Comparison of ENCODE assay signal across 10 cellular contexts in the genomic region with DNA sequence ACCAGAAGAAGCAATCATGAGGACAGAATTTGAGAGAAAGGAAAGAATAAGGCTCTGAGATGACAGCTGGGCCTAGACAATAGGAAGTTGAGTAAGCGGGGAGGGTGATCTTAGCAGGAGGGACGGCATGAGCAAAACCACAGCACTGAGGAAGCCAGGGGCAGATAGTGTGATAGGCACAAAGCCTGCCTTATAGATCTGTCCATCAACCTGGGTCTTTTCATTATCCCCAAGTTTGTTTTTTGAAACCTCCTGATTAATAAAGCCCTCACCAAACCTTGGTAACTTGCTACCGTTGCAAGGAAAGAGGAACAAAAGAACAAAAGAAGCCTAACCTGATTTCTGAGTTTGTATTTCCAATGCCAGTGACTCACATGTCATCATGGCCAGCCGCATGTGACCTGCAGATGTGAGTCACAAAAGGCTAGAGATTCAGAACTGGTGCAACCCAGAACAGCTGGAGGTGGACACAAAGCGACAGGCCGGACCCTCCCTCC. TPM values are rescaled to one million over a fixed set of nuclear protein-coding genes. Genes with fewer than 3 reads are reported as not detected.
DNase-seq lines count a peak whose midpoint lies in the region; ATAC-seq and TF ChIP-seq lines count a peak whose summit lies in the region.
"Had no signal": no experiment of that assay in that cellular context is flagged by ENCODE, and none has a peak within 500 bp of the region (broad histone marks: within the 10 kb centered on the region; RNA-seq: fewer than 3 reads in every experiment).

No MANE protein-coding gene starts in this region.

- TF ChIP-seq POLR2A in gastrocnemius medialis (IDR thresholded peaks at IDR 0.05), result peak; percentile 36 to 45

- ATAC-seq in GM21576 (IDR thresholded peaks at IDR 0.05; ENCODE audit: unreplicated experiment), result peak; percentile 47
- ATAC-seq in foreskin keratinocyte, result peak; percentile 92
- peak; percentile 90 to 93 for ATAC-seq in gastrocnemius medialis
- no peak for ATAC-seq in HG02759 (IDR thresholded peaks at IDR 0.05; ENCODE audit: unreplicated experiment)

- H3K27me3 ChIP-seq in foreskin keratinocyte (no peaks in the 10 kb centered on the region), gastrocnemius medialis (no peaks in the 10 kb centered on the region), Karpas-422 (ENCODE audit: low read length) (no peaks in the 10 kb centered on the region)

- POLR2A ChIA-PET in RWPE1 (lab: Yijun Ruan, JAX; ENCODE audit: low non-redundant PET), result no interaction called here

- intact Hi-C loops in gastrocnemius medialis (cut with DNase I; ENCODE audit: low total_unique reads), result loop anchor here (5.0 kb wide), 2 partner anchors 472 to 573 kb away; no protein-coding TSS in a partner anchor

- H3K4me1 ChIP-seq in foreskin keratinocyte (peaks cover 8% of the 10 kb centered on the region), gastrocnemius medialis (peaks cover 13 to 45% of the 10 kb centered on the region in 2 donors), Karpas-422 (ENCODE audit: low read length) (no peaks in the 10 kb centered on the region)

- no peaks in the 10 kb centered on the region for H3K9me3 ChIP-seq in gastrocnemius medialis
- no peaks in the 10 kb centered on the region for H3K9me3 ChIP-seq in Karpas-422 (ENCODE audit: low read length)

- H3K4me2 ChIP-seq in Karpas-422 (ENCODE audit: low read depth, low read length, poor library complexity, severe bottlenecking), result no peak overlapping the region

- CTCF ChIA-PET in RWPE1 (lab: Yijun Ruan, JAX), result no interaction called here

- no peaks in the 10 kb centered on the region for H3K36me3 ChIP-seq in gastrocnemius medialis
- H3K36me3 ChIP-seq in Karpas-422 (ENCODE audit: insufficient read depth, low read length), result no peaks in the 10 kb centered on the region

- H3K79me2 ChIP-seq in Karpas-422 (ENCODE audit: low read length), result no peaks in the 10 kb centered on the region

- TF ChIP-seq CTCF in RWPE1 (conservative IDR thresholded peaks at IDR 0.05; ENCODE audit: low read depth) (no peak), foreskin keratinocyte (conservative IDR thresholded peaks at IDR 0.05) (no peak), gastrocnemius medialis (IDR thresholded peaks at IDR 0.05 in 4 of 5, conservative IDR thresholded peaks at IDR 0.05 in 1 of 5) (no peak)

- no peak overlapping the region for H3K9ac ChIP-seq in Karpas-422 (ENCODE audit: low read length)

- no peaks in the 10 kb centered on the region for H3K9me2 ChIP-seq in Karpas-422 (replicated peaks; ENCODE audit: insufficient read depth, low read length)

- no peak overlapping the region for H3K4me3 ChIP-seq in gastrocnemius medialis
- H3K4me3 ChIP-seq in Karpas-422 (ENCODE audit: low read length), result no peak overlapping the region

- in situ Hi-C loops in gastrocnemius medialis (cut with MboI; ENCODE audit: low sequenced_read_pairs in 4 of 4), result loop anchor here in 2 of 4 donors (10.0 to 25.0 kb wide), 3 partner anchors 299 to 558 kb away; no protein-coding TSS in a partner anchor

- no peak overlapping the region for H3K27ac ChIP-seq in RWPE1
- H3K27ac ChIP-seq in foreskin keratinocyte, result no peak overlapping the region
- peak overlapping the region; percentile 71 to 85 (median 78) for H3K27ac ChIP-seq in gastrocnemius medialis
- H3K27ac ChIP-seq in Karpas-422 (ENCODE audit: low read length), result no peak overlapping the region

- H2AFZ ChIP-seq in Karpas-422 (ENCODE audit: low read length), result no peak overlapping the region

- DNase-seq in RWPE1 (ENCODE audit: low spot score) (peak; percentile 8), foreskin keratinocyte (peak in 1 of 2 donors; percentile 73), gastrocnemius medialis (peak; percentile 65 to 81), NCI-H774 (lab: John Stamatoyannopoulos, UW) (no peak), Karpas-422 (no peak)
- DNase-seq in activated CD4-positive, alpha-beta T cell treated with anti-CD3 and anti-CD28 coated beads for 48 hours, result no peak
- DNase-seq: activated naive CD4-positive, alpha-beta T cell treated with anti-CD3 and anti-CD28 coated beads for 36 hours; NCI-H2081 had no signal

- H4K20me1 ChIP-seq in Karpas-422 (ENCODE audit: insufficient read depth, low read depth, low read length), result no peaks in the 10 kb centered on the region

RNA-seq across cellular contexts. Expression of gene PPARGC1A, which starts 55.7 kb away (rescaled TPM):
- total RNA-seq in foreskin keratinocyte, result not detected in 2 replicates
- polyA plus RNA-seq in foreskin keratinocyte, result not detected in 2 replicates
- total RNA-seq in gastrocnemius medialis, result 10 to 100 TPM; 30.6 to 68.9 (median 52.3) TPM
- 0.14 TPM in 1 of 2 replicates, not detected in the other for total RNA-seq in Karpas-422 (2014; rRNA removed; shearing (Covaris generic); ENCODE audit: low replicate concordance)
- total RNA-seq: activated naive CD4-positive, alpha-beta T cell treated with anti-CD3 and anti-CD28 coated beads for 36 hours had no signal

Comparison
In these comparisons a context has a peak if more than half of its experiments do, and no peak if none do; other contexts are left out.
1. DNase-seq: peak in RWPE1 (single experiment) and gastrocnemius medialis (2 of 2); none in activated CD4-positive, alpha-beta T cell treated with anti-CD3 and anti-CD28 coated beads for 48 hours (single experiment), NCI-H774 (single experiment) and Karpas-422 (single experiment).
2. H3K27ac ChIP-seq: peak in gastrocnemius medialis (4 of 4); none in RWPE1 (single experiment), foreskin keratinocyte (single experiment) and Karpas-422 (single experiment).
3. RNA of gene PPARGC1A, which starts 55.7 kb away (total RNA-seq): 30.6 to 68.9 TPM in gastrocnemius medialis; 0.14 TPM in Karpas-422 and not detected in foreskin keratinocyte; every median in the first group is over 10 times any median in the second.